15 cellular contexts compared by ENCODE assay signal in the genomic region with DNA sequence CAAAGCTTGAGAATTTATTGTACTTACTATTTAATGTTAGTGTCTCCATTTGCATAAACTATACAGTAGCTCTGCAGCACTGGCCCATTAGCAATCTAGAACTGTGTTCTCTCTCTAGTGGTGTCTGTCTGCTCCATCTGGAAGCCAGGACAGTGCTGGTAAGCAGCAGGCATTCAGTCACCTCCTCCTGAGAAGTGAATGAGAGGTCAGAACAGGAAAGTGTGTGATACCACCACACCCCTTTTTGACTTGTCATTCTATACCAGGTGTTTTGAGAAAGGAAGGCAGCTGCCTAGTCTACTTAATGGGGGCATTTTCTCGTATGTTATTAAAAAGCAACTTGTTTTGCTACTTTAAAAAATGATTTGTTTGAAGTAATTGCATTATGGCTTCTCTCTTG. TPM values are rescaled to one million over a fixed set of nuclear protein-coding genes. Genes with fewer than 3 reads are reported as not detected.
DNase-seq lines count a peak whose midpoint lies in the region; ATAC-seq and TF ChIP-seq lines count a peak whose summit lies in the region.
"Had no signal": no experiment of that assay in that cellular context is flagged by ENCODE, and none has a peak within 500 bp of the region (broad histone marks: within the 10 kb centered on the region; RNA-seq: fewer than 3 reads in every experiment).

No MANE protein-coding gene starts in this region.

- no peaks in the 10 kb centered on the region for H3K27me3 ChIP-seq in Loucy (ENCODE audit: insufficient read depth, low read length, poor library complexity, severe bottlenecking)
- H3K27me3 ChIP-seq: neutrophil had no signal

- ATAC-seq in naive thymus-derived CD8-positive, alpha-beta T cell = no peak

- H2AFZ ChIP-seq in Loucy (ENCODE audit: low read length) = no peak overlapping the region

- H3K36me3 Mint-ChIP-seq in naive thymus-derived CD8-positive, alpha-beta T cell = peaks cover 0 to 11% (median 6%) of the 10 kb centered on the region in 3 donors

- no peak for TF ChIP-seq CTCF in Loucy (conservative IDR thresholded peaks at IDR 0.05; ENCODE audit: low read length)
- no peak for TF ChIP-seq CTCF in VCaP (conservative IDR thresholded peaks at IDR 0.05)

- H3K4me3 ChIP-seq in Loucy (ENCODE audit: low read length, poor library complexity, severe bottlenecking) = peak overlapping the region; percentile 84

- peak overlapping the region in 5 of 10 donors; percentile 1 to 60 (median 43) for H3K4me3 Mint-ChIP-seq in naive thymus-derived CD8-positive, alpha-beta T cell

- 0 out of 2 replicates have a peak, but pooled peaks cover 3% of the 10 kb centered on the region for H3F3A ChIP-seq in Loucy (ENCODE audit: low read depth)

- no peaks in the 10 kb centered on the region for H3K9me3 ChIP-seq in Loucy (ENCODE audit: insufficient read depth, low read depth, low read length)
- H3K9me3 ChIP-seq: neutrophil had no signal

- H3K9me2 ChIP-seq in Loucy (replicated peaks; ENCODE audit: low read depth, low read length) = no peaks in the 10 kb centered on the region

- DNase-seq in NCI-H2171 treated with DMSO at 0.1 percent for 48 hours (lab: John Stamatoyannopoulos, UW) (peak; percentile 5), NCI-H2171 (lab: John Stamatoyannopoulos, UW) (no peak), HuH-7.5 (ENCODE audit: low spot score) (no peak), globus pallidus (ENCODE audit: low spot score) (no peak)
- no peak for DNase-seq in naive thymus-derived CD8-positive, alpha-beta T cell
- DNase-seq in central memory CD4-positive, alpha-beta T cell = no peak
- DNase-seq: activated CD4-positive, alpha-beta T cell treated with anti-CD3 and anti-CD28 coated beads for 1 hour; Calu3; effector memory CD4-positive, alpha-beta T cell; head of caudate nucleus; NK-92 treated with Interleukin-12 subunit alpha and Interleukin-12 subunit beta, amount 100 ng/mL, for 24 hours; stimulated activated CD8-positive, alpha-beta memory T cell treated with anti-CD3 and anti-CD28 coated beads, Interleukin-4, amount 100 ng/mL, for 48 hours had no signal

- H3K27ac ChIP-seq in VCaP = peak overlapping the region; percentile 98
- H3K27ac ChIP-seq: neutrophil had no signal

- H3K9ac ChIP-seq in Loucy (ENCODE audit: low read depth, low read length, poor library complexity, severe bottlenecking) = peak overlapping the region; percentile 1

- H3K4me2 ChIP-seq in Loucy (ENCODE audit: low read depth, low read length, poor library complexity, severe bottlenecking) = peak overlapping the region; percentile 95

- H3K4me1 Mint-ChIP-seq in naive thymus-derived CD8-positive, alpha-beta T cell = peaks cover 26 to 85% (median 80%) of the 10 kb centered on the region in 4 donors

- no peaks in the 10 kb centered on the region for H3K9me3 Mint-ChIP-seq in naive thymus-derived CD8-positive, alpha-beta T cell

- H3K27ac Mint-ChIP-seq in naive thymus-derived CD8-positive, alpha-beta T cell = peak overlapping the region in 7 of 10 donors; percentile 6 to 87 (median 51)

- H3K27me3 Mint-ChIP-seq in naive thymus-derived CD8-positive, alpha-beta T cell = no peaks in the 10 kb centered on the region

- POLR2A ChIA-PET in naive thymus-derived CD8-positive, alpha-beta T cell (lab: Charles Lee) = interaction anchor here (1.3 kb wide), 1 partner anchor 51 kb away, joined by 3 read pairs; no protein-coding TSS in a partner anchor

- peaks cover 55% of the 10 kb centered on the region for H4K20me1 ChIP-seq in Loucy (ENCODE audit: insufficient read depth, low read length, poor library complexity, severe bottlenecking)

- no peaks in the 10 kb centered on the region for H3K36me3 ChIP-seq in Loucy (ENCODE audit: insufficient read depth, low read length)
- H3K36me3 ChIP-seq: neutrophil had no signal

- peaks cover 40% of the 10 kb centered on the region for H3K4me1 ChIP-seq in Loucy (ENCODE audit: insufficient read depth, low read length, poor library complexity, severe bottlenecking)

- peaks cover 89% of the 10 kb centered on the region for H3K79me2 ChIP-seq in Loucy (ENCODE audit: insufficient read depth, low read length)

RNA-seq across cellular contexts. Expression of a gene that starts 3.9 kb away (rescaled TPM):
- total RNA-seq in naive thymus-derived CD8-positive, alpha-beta T cell = 10 to 100 TPM; 45.8 to 48.9 TPM
- 10 to 100 TPM; 22.2 to 29.9 (median 27.4) TPM for polyA plus RNA-seq in naive thymus-derived CD8-positive, alpha-beta T cell

RNA-seq across cellular contexts. Expression of a gene that starts 50.5 kb away (rescaled TPM):
- 10 to 100 TPM; 22.0 to 25.8 TPM for total RNA-seq in naive thymus-derived CD8-positive, alpha-beta T cell
- polyA plus RNA-seq in naive thymus-derived CD8-positive, alpha-beta T cell = 1 to 10 TPM; 1.2 to 1.9 (median 1.8) TPM
